8 cellular contexts compared by ENCODE assay signal in genomic region chr5:65076251-65076869, GRCh38.
DNase-seq lines count a peak whose midpoint lies in the region; ATAC-seq, FAIRE-seq and TF ChIP-seq lines count a peak whose summit lies in the region.

No MANE protein-coding gene starts in this region.

- H3K4me1 ChIP-seq in mesendoderm (ENCODE audit: control insufficient read depth, low read depth, low read length) = peaks cover 13% of the 10 kb centered on the region

- peak overlapping the region; percentile 65 for H2BK5ac ChIP-seq in mesendoderm (ENCODE audit: low read length)

- H4K8ac ChIP-seq in mesendoderm (ENCODE audit: low read depth, low read length) = no peak overlapping the region

- no peak overlapping the region for H4K5ac ChIP-seq in mesendoderm (ENCODE audit: low read length)

- H3K56ac ChIP-seq in mesendoderm (ENCODE audit: low read length) = peak overlapping the region; percentile 70

- no CpG with 5 or more reads among the region's 5 CpGs for WGBS in mesendoderm (ENCODE audit: extremely low coverage, insufficient coverage, low lambda C conversion rate)

- H3K9ac ChIP-seq in mesendoderm (ENCODE audit: low read length) = peak overlapping the region; percentile 28

- peak overlapping the region; percentile 57 for H2BK15ac ChIP-seq in mesendoderm (replicated peaks; ENCODE audit: low read depth)

- H3K4me3 Mint-ChIP-seq in T-helper 17 cell (no peak overlapping the region), type B pancreatic cell (no peak overlapping the region)

- H3K36me3 Mint-ChIP-seq in T-helper 17 cell (ENCODE audit: low read depth) (no peaks in the 10 kb centered on the region), type B pancreatic cell (no peaks in the 10 kb centered on the region)

- no peaks in the 10 kb centered on the region for H3K79me1 ChIP-seq in mesendoderm (ENCODE audit: low read length)

- peak overlapping the region; percentile 69 for H3K18ac ChIP-seq in mesendoderm (ENCODE audit: low read length)

- H3K27me3 ChIP-seq in bronchial epithelial cell (ENCODE audit: control insufficient read depth, insufficient read depth, low read length) = no peaks in the 10 kb centered on the region
- H3K27me3 ChIP-seq in mesendoderm (ENCODE audit: insufficient read depth, low read length, poor library complexity) = no peaks in the 10 kb centered on the region

- DNase-seq in COR-L47 (lab: John Stamatoyannopoulos, UW) = peak; percentile 28
- DNase-seq in T-helper 17 cell = peak in 1 of 3 donors; percentile 9
- peak; percentile 56 for DNase-seq in bronchial epithelial cell (ENCODE audit: low read depth)
- DNase-seq in mesendoderm = peak; percentile 86
- no peak for DNase-seq in type B pancreatic cell (ENCODE audit: extremely low spot score, unreplicated experiment)
- no peak for DNase-seq in DMS153 treated with DMSO at 0.1 percent for 48 hours (lab: John Stamatoyannopoulos, UW; ENCODE audit: unreplicated experiment)

- H3K4me2 ChIP-seq in mesendoderm (ENCODE audit: low read length) = no peak overlapping the region

- H3K79me2 ChIP-seq in mesendoderm (ENCODE audit: control insufficient read depth, insufficient read depth, low read length) = no peaks in the 10 kb centered on the region

- H3K27ac ChIP-seq in mesendoderm (ENCODE audit: low read depth, low read length) = peak overlapping the region; percentile 58

- H2AK5ac ChIP-seq in mesendoderm (ENCODE audit: low read length) = no peak overlapping the region

- peaks cover 4% of the 10 kb centered on the region for H3K9me3 Mint-ChIP-seq in type B pancreatic cell

- peak; percentile 8 for TF ChIP-seq CTCF in bronchial epithelial cell (IDR thresholded peaks at IDR 0.05; ENCODE audit: insufficient read depth, low read length, severe bottlenecking)
- TF ChIP-seq CTCF in type B pancreatic cell (conservative IDR thresholded peaks at IDR 0.05) = peak; percentile 20

- H3K4me3 ChIP-seq in bronchial epithelial cell (ENCODE audit: low read depth, low read length) (no peak overlapping the region), mesendoderm (ENCODE audit: low read length) (no peak overlapping the region)

- peak overlapping the region; percentile 64 for H2BK120ac ChIP-seq in mesendoderm (ENCODE audit: low read depth, low read length)

- H3K9me3 ChIP-seq in T-helper 17 cell (ENCODE audit: control insufficient read depth, low read length, poor library complexity, severe bottlenecking) = no peaks in the 10 kb centered on the region

- H3K27ac Mint-ChIP-seq in T-helper 17 cell (no peak overlapping the region), type B pancreatic cell (no peak overlapping the region)

- FAIRE-seq in bronchial epithelial cell (lab: Jason Lieb, UNC) = no peak

- ATAC-seq in GM19438 (IDR thresholded peaks at IDR 0.05; ENCODE audit: low read depth, unreplicated experiment) (peak; percentile 89), HG03565 (IDR thresholded peaks at IDR 0.05; ENCODE audit: unreplicated experiment) (peak; percentile 67), T-helper 17 cell (peak; percentile 95)

- H3K27me3 Mint-ChIP-seq in T-helper 17 cell (peaks cover 19% of the 10 kb centered on the region), type B pancreatic cell (no peaks in the 10 kb centered on the region)

- H3K4me1 Mint-ChIP-seq in T-helper 17 cell = peaks cover 9% of the 10 kb centered on the region
- H3K4me1 Mint-ChIP-seq in type B pancreatic cell (ENCODE audit: unreplicated experiment) = peaks cover 15% of the 10 kb centered on the region

- no peak overlapping the region for H3K23ac ChIP-seq in mesendoderm (ENCODE audit: low read length)

- H3K4ac ChIP-seq in mesendoderm (ENCODE audit: low read depth, low read length) = peak overlapping the region; percentile 97

- H3K36me3 ChIP-seq in bronchial epithelial cell (ENCODE audit: control insufficient read depth, insufficient read depth, low read length) (no peaks in the 10 kb centered on the region), mesendoderm (ENCODE audit: control insufficient read depth, insufficient read depth, low read length) (no peaks in the 10 kb centered on the region)

Comparison
In these comparisons a context has a peak if more than half of its experiments do, and no peak if none do; other contexts are left out.
1. DNase-seq: peak in COR-L47 (single experiment), bronchial epithelial cell (single experiment) and mesendoderm (single experiment); none in type B pancreatic cell (single experiment) and DMS153 treated with DMSO at 0.1 percent for 48 hours (single experiment).
2. Peak in every context shown above with its lines, with median percentiles within 50 percentile points of each other: ATAC-seq.